Comparison of ENCODE assay signal across 9 cellular contexts in genomic region chr22:42644422-42645340, GRCh38. TPM values are rescaled to one million over a fixed set of nuclear protein-coding genes. Genes with fewer than 3 reads are reported as not detected.
DNase-seq lines count a peak whose midpoint lies in the region; ATAC-seq and TF ChIP-seq lines count a peak whose summit lies in the region.
"Had no signal": no experiment of that assay in that cellular context is flagged by ENCODE, and none has a peak within 500 bp of the region (broad histone marks: within the 10 kb centered on the region; RNA-seq: fewer than 3 reads in every experiment).

No MANE protein-coding gene starts in this region.

- H3K4me3 ChIP-seq in SK-N-MC = peak overlapping the region; percentile 42
- peak overlapping the region; percentile 28 for H3K4me3 ChIP-seq in fibroblast of the aortic adventitia (ENCODE audit: low read depth, low read length)
- peak overlapping the region in 1 of 2 donors; percentile 32 for H3K4me3 ChIP-seq in prostate gland

- H3K27me3 Mint-ChIP-seq in CD14-positive monocyte (ENCODE audit: low read depth in 3 of 3) = peaks cover 0 to 4% (median 0%) of the 10 kb centered on the region in 3 donors

- no peak for ATAC-seq in esophagus mucosa

- peaks cover 45% of the 10 kb centered on the region for H3K4me1 ChIP-seq in prostate gland (replicated peaks)

- H3K9me3 Mint-ChIP-seq in CD14-positive monocyte = no peaks in the 10 kb centered on the region

- peak overlapping the region; percentile 76 for H3K27ac ChIP-seq in SK-N-MC
- peak overlapping the region; percentile 96 to 97 for H3K27ac ChIP-seq in prostate gland

- DNase-seq in CD14-positive monocyte (ENCODE audit: low spot score) (no peak), SK-N-MC (ENCODE audit: low read depth, low spot score) (no peak), fibroblast of the aortic adventitia (ENCODE audit: low read depth) (peak; percentile 73), prostate gland (ENCODE audit: low spot score) (no peak), 8988T (no peak), NCI-H2227 (lab: John Stamatoyannopoulos, UW; ENCODE audit: unreplicated experiment) (no peak)
- DNase-seq in stimulated activated CD4-positive, alpha-beta T cell treated with anti-CD3 and anti-CD28 coated beads, Interleukin-2, amount 100 ng/mL, for 24 hours = no peak
- DNase-seq: SIG-M5 had no signal

- H3K27ac Mint-ChIP-seq in CD14-positive monocyte = peak overlapping the region in 5 of 7 donors; percentile 1 to 61 (median 35)

- H3K4me1 Mint-ChIP-seq in CD14-positive monocyte = peaks cover 62% of the 10 kb centered on the region

- WGBS in prostate gland = 15% methylated on average over 22 of the region's 22 CpGs

- H3K36me3 Mint-ChIP-seq in CD14-positive monocyte = peaks cover 8 to 17% of the 10 kb centered on the region in 2 donors

- H3K9ac ChIP-seq in SK-N-MC (ENCODE audit: insufficient read length) = peak overlapping the region; percentile 49

- TF ChIP-seq CTCF in CD14-positive monocyte (IDR thresholded peaks at IDR 0.05) (no peak), fibroblast of the aortic adventitia (IDR thresholded peaks at IDR 0.05; ENCODE audit: insufficient read depth, low read length) (no peak), prostate gland (IDR thresholded peaks at IDR 0.05) (no peak)

- H3K9me3 ChIP-seq in SK-N-MC (ENCODE audit: low read depth, low read length) (no peaks in the 10 kb centered on the region), prostate gland (no peaks in the 10 kb centered on the region)

- H3K4me3 Mint-ChIP-seq in CD14-positive monocyte = peak overlapping the region; percentile 2 to 11

- intact Hi-C loops in CD14-positive monocyte (cut with micrococcal nuclease) (no loop called here), prostate gland (cut with DNase I) (no loop called here)

- H3K27me3 ChIP-seq in prostate gland (replicated peaks; ENCODE audit: insufficient read depth) = no peaks in the 10 kb centered on the region

- no peaks in the 10 kb centered on the region for H3K36me3 ChIP-seq in SK-N-MC (ENCODE audit: insufficient read depth, low read length)
- H3K36me3 ChIP-seq in prostate gland = no peaks in the 10 kb centered on the region

- TF ChIP-seq POLR2A in prostate gland (IDR thresholded peaks at IDR 0.05) = no peak

RNA-seq across cellular contexts. Expression of gene ATP5MGL, which starts 4.3 kb away (rescaled TPM):
- under 1 TPM in 1 of 2 donors, not detected in 1; 0.26 TPM for polyA plus RNA-seq in CD14-positive monocyte
- total RNA-seq in fibroblast of the aortic adventitia (ENCODE audit: low replicate concordance) (1.5 and 3.5 TPM in 2 replicates), prostate gland (not detected), esophagus mucosa (0.68 TPM)

RNA-seq across cellular contexts. Expression of gene CYB5R3, which starts 4.5 kb away (rescaled TPM):
- 10 to 100 TPM; 54.0 to 76.4 TPM for polyA plus RNA-seq in CD14-positive monocyte
- total RNA-seq in fibroblast of the aortic adventitia (ENCODE audit: low replicate concordance) (44.4 and 113 TPM in 2 replicates), prostate gland (100 to 1,000 TPM; 125 to 455 TPM), esophagus mucosa (101 TPM)

RNA-seq across cellular contexts. Expression of gene POLDIP3, which starts 30.0 kb away (rescaled TPM):
- polyA plus RNA-seq in CD14-positive monocyte = 10 to 100 TPM; 53.8 to 55.3 TPM
- total RNA-seq in fibroblast of the aortic adventitia (ENCODE audit: low replicate concordance) = 28.6 and 34.1 TPM in 2 replicates
- total RNA-seq in prostate gland = 10 to 100 TPM; 46.4 to 62.6 TPM
- total RNA-seq in esophagus mucosa = 43.9 TPM
